In genomic region chr2:149008381-149008780, GRCh38 we compare ENCODE assay signal across 8 cellular contexts. TPM values are rescaled to one million over a fixed set of nuclear protein-coding genes. Genes with fewer than 3 reads are reported as not detected.
"Had no signal": no experiment of that assay in that cellular context is flagged by ENCODE, and none has a peak within 500 bp of the region (broad histone marks: within the 10 kb centered on the region; RNA-seq: fewer than 3 reads in every experiment).

No MANE protein-coding gene starts in this region.

- ATAC-seq: HCT116, HepG2 had no signal

- H3K27ac ChIP-seq: HL-60 had no signal

- DNase-seq: GOT3, H7, HFFc6, KBM-7 had no signal

- H3K9me3 ChIP-seq: HAP-1 had no signal

- H3K4me3 ChIP-seq: HAP-1 had no signal

RNA-seq across cellular contexts. Expression of gene LYPD6B, which starts 30.1 kb away (rescaled TPM):
- total RNA-seq: HepG2 had no signal
- polyA plus RNA-seq: HepG2 had no signal
